Comparison of ENCODE assay signal across 17 cellular contexts in genomic region chr12:79883216-79883615, GRCh38. TPM values are rescaled to one million over a fixed set of nuclear protein-coding genes. Genes with fewer than 3 reads are reported as not detected.
DNase-seq lines count a peak whose midpoint lies in the region; ATAC-seq and TF ChIP-seq lines count a peak whose summit lies in the region.
"Had no signal": no experiment of that assay in that cellular context is flagged by ENCODE, and none has a peak within 500 bp of the region (broad histone marks: within the 10 kb centered on the region; RNA-seq: fewer than 3 reads in every experiment).

No MANE protein-coding gene starts in this region.

- peak overlapping the region in 8 of 10 donors; percentile 0 to 44 (median 12) for H3K4me3 Mint-ChIP-seq in naive thymus-derived CD4-positive, alpha-beta T cell
- H3K4me3 Mint-ChIP-seq: brain had no signal

- H3K79me2 ChIP-seq in mammary epithelial cell (ENCODE audit: insufficient read depth, low read length): peaks cover 99% of the 10 kb centered on the region

- H3K4me2 ChIP-seq in mammary epithelial cell (ENCODE audit: insufficient read depth, low read depth, low read length): peak overlapping the region; percentile 54

- peaks cover 10% of the 10 kb centered on the region for H3K4me1 ChIP-seq in mammary epithelial cell (ENCODE audit: insufficient read depth, low read length)
- H3K4me1 ChIP-seq in naive thymus-derived CD4-positive, alpha-beta T cell (ENCODE audit: control insufficient read depth in 2 of 2, insufficient read depth in 2 of 2, low read length in 2 of 2): peaks cover 17 to 40% of the 10 kb centered on the region in 2 donors
- H3K4me1 ChIP-seq: Peyer's patch had no signal

- H3K36me3 ChIP-seq in mammary epithelial cell (ENCODE audit: insufficient read depth, low read length): no peaks in the 10 kb centered on the region
- no peaks in the 10 kb centered on the region for H3K36me3 ChIP-seq in naive thymus-derived CD4-positive, alpha-beta T cell (ENCODE audit: control insufficient read depth in 2 of 3, insufficient read depth in 3 of 3, low read length in 3 of 3)
- H3K36me3 ChIP-seq: HAP-1, Peyer's patch, stomach had no signal

- DNase-seq in EH (ENCODE audit: low read depth) (peak; percentile 71), M059J (ENCODE audit: low read depth) (peak; percentile 74), mammary epithelial cell (peak; percentile 69), 8988T (no peak), cardiac septum (ENCODE audit: low spot score) (no peak), GM19238 (ENCODE audit: insufficient read length, low spot score) (no peak), globus pallidus (ENCODE audit: low spot score) (no peak)
- no peak for DNase-seq in naive thymus-derived CD4-positive, alpha-beta T cell
- DNase-seq: NCI-H1092; NCI-H510A; Peyer's patch; stimulated activated CD4-positive, alpha-beta T cell treated with anti-CD3 and anti-CD28 coated beads, Interleukin-4, amount 100 ng/mL, for 1 hour; stomach; T-helper 9 cell had no signal

- H3K9me3 ChIP-seq in mammary epithelial cell (replicated peaks; ENCODE audit: insufficient read depth, low read length): no peaks in the 10 kb centered on the region
- no peaks in the 10 kb centered on the region for H3K9me3 ChIP-seq in naive thymus-derived CD4-positive, alpha-beta T cell (ENCODE audit: control insufficient read depth in 2 of 3, low read length in 3 of 3)
- H3K9me3 ChIP-seq: HAP-1, Peyer's patch, stomach had no signal

- peak overlapping the region; percentile 16 for H3K9ac ChIP-seq in mammary epithelial cell (ENCODE audit: insufficient read depth, low read length)
- H3K9ac ChIP-seq: BLaER1 treated with 17β-estradiol and CSF1 and Interleukin-3, amounts not matched to agents 10 nM and 100 nM had no signal

- CTCF ChIA-PET in mammary epithelial cell (lab: Charles Lee; ENCODE audit: low non-redundant PET): no interaction called here
- CTCF ChIA-PET in naive thymus-derived CD4-positive, alpha-beta T cell (lab: Charles Lee): no interaction called here

- H3K27me3 Mint-ChIP-seq in naive thymus-derived CD4-positive, alpha-beta T cell: no peaks in the 10 kb centered on the region
- H3K27me3 Mint-ChIP-seq: brain had no signal

- H3K27me3 ChIP-seq in mammary epithelial cell (ENCODE audit: insufficient read depth, low read length): no peaks in the 10 kb centered on the region
- H3K27me3 ChIP-seq in naive thymus-derived CD4-positive, alpha-beta T cell (ENCODE audit: control insufficient read depth in 2 of 2, insufficient read depth in 2 of 2, low read length in 2 of 2): no peaks in the 10 kb centered on the region
- H3K27me3 ChIP-seq: BLaER1 treated with 17β-estradiol and CSF1 and Interleukin-3, amounts not matched to agents 10 nM and 100 nM; Peyer's patch; stomach had no signal

- H2AFZ ChIP-seq in mammary epithelial cell (ENCODE audit: low read depth, low read length): no peak overlapping the region

- H3K27ac Mint-ChIP-seq in naive thymus-derived CD4-positive, alpha-beta T cell: peak overlapping the region in 5 of 9 donors; percentile 1 to 56 (median 12)

- TF ChIP-seq CTCF in mammary epithelial cell (conservative IDR thresholded peaks at IDR 0.05 in 1 of 2, IDR thresholded peaks at IDR 0.05 in 1 of 2; ENCODE audit: extremely low read depth in 1 of 2, insufficient read depth in 1 of 2, low read depth in 1 of 2, low read length in 2 of 2): no peak

- POLR2A ChIA-PET in naive thymus-derived CD4-positive, alpha-beta T cell (lab: Charles Lee): no interaction called here

- no peaks in the 10 kb centered on the region for H4K20me1 ChIP-seq in mammary epithelial cell (ENCODE audit: insufficient read depth, low read length)

- no peak overlapping the region for H3K4me3 ChIP-seq in mammary epithelial cell (replicated peaks in 1 of 3; ENCODE audit: insufficient read depth in 1 of 3, low read depth in 2 of 3, low read length in 3 of 3)
- H3K4me3 ChIP-seq in naive thymus-derived CD4-positive, alpha-beta T cell (ENCODE audit: low read length): no peak overlapping the region
- H3K4me3 ChIP-seq: BLaER1 treated with 17β-estradiol and CSF1 and Interleukin-3, amounts not matched to agents 10 nM and 100 nM; HAP-1; Peyer's patch; stomach had no signal

- H3K4me1 Mint-ChIP-seq in naive thymus-derived CD4-positive, alpha-beta T cell: peaks cover 41 to 92% (median 82%) of the 10 kb centered on the region in 7 donors

- 22% methylated on average over 1 of the region's 1 CpG for WGBS in mammary epithelial cell (ENCODE audit: low coverage, missing lambda C conversion rate)

- in situ Hi-C loops in mammary epithelial cell (cut with MboI; ENCODE audit: low sequenced_read_pairs in 2 of 2): loop anchor here in 1 of 2 donors (10.0 kb wide), 1 partner anchor 302 kb away; no protein-coding TSS in a partner anchor

- H3K27ac ChIP-seq in mammary epithelial cell (ENCODE audit: insufficient read depth, low read depth, low read length): peak overlapping the region; percentile 56
- H3K27ac ChIP-seq in naive thymus-derived CD4-positive, alpha-beta T cell (ENCODE audit: low read depth, low read length): no peak overlapping the region
- H3K27ac ChIP-seq: BLaER1 treated with 17β-estradiol and CSF1 and Interleukin-3, amounts not matched to agents 10 nM and 100 nM; Peyer's patch; stomach had no signal

- dilution Hi-C loops in mammary epithelial cell (cut with HindIII; ENCODE audit: low sequenced_read_pairs): no loop called here

- intact Hi-C loops in mammary epithelial cell (cut with micrococcal nuclease): loop anchor here (10.0 kb wide), 1 partner anchor 162 kb away; no protein-coding TSS in a partner anchor
- intact Hi-C loops in naive thymus-derived CD4-positive, alpha-beta T cell (cut with micrococcal nuclease): no loop called here
- intact Hi-C loops in cardiac septum (cut with DNase I): no loop called here

- H3K36me3 Mint-ChIP-seq in naive thymus-derived CD4-positive, alpha-beta T cell: peaks cover 0 to 15% (median 5%) of the 10 kb centered on the region in 5 donors

- no TSS peak for BruUV-seq in mammary epithelial cell (replicated peaks; lab: Mats Ljungman, UMichigan)

- ATAC-seq in naive thymus-derived CD4-positive, alpha-beta T cell: no peak

- H3K9me3 Mint-ChIP-seq in naive thymus-derived CD4-positive, alpha-beta T cell: no peaks in the 10 kb centered on the region

RNA-seq across cellular contexts. Expression of gene PPP1R12A, which starts 51.7 kb away (rescaled TPM):
- 40.7 and 68.5 TPM in 2 replicates for total RNA-seq in M059J (2014; rRNA removed; shearing (Covaris generic))
- 100 to 1,000 TPM in 1 of 2 donors, 10 to 100 TPM in 1; 83.2 to 101 TPM for total RNA-seq in mammary epithelial cell
- 29.6 TPM for polyA plus RNA-seq in mammary epithelial cell
- 52.8 TPM for polyA minus RNA-seq in mammary epithelial cell
- 100 to 1,000 TPM in 3 of 5 experiments, 10 to 100 TPM in 2; 72.7 to 111 (median 103) TPM for total RNA-seq in naive thymus-derived CD4-positive, alpha-beta T cell
- 10 to 100 TPM; 74.4 to 92.8 TPM for polyA plus RNA-seq in naive thymus-derived CD4-positive, alpha-beta T cell
- 63.3 TPM for total RNA-seq in cardiac septum

Comparison
In these comparisons a context has a peak if more than half of its experiments do, and no peak if none do; other contexts are left out.
1. DNase-seq: peak in EH (single experiment), M059J (single experiment) and mammary epithelial cell (single experiment); none in naive thymus-derived CD4-positive, alpha-beta T cell (0 of 9), 8988T (single experiment), cardiac septum (single experiment), GM19238 (single experiment) and globus pallidus (single experiment).